ENCODE assay signal across 16 cellular contexts in the genomic region with DNA sequence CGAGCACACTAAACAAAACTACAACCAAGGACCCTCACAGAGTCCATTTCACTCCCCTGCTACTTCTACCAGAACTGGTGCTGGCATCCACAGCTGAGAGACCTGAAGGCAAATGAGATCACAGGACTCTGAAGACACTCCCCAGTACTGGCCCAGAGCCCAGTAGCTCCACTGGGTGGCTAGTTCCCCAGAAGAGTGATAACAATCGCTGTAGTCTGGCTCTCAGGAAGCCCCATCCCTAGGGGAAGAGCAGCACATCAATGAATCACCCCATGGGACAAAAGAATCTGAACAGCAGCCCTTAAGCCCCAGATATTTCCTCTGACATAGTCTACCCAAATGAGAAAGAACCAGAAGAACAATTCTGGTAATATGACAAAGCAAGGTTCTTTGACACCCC.
DNase-seq lines count a peak whose midpoint lies in the region; ATAC-seq and TF ChIP-seq lines count a peak whose summit lies in the region.
"Had no signal": no experiment of that assay in that cellular context is flagged by ENCODE, and none has a peak within 500 bp of the region (broad histone marks: within the 10 kb centered on the region; RNA-seq: fewer than 3 reads in every experiment).

No MANE protein-coding gene starts in this region.

- no peak for TF ChIP-seq CTCF in epithelial cell of esophagus (IDR thresholded peaks at IDR 0.05; ENCODE audit: insufficient read depth, low read depth, low read length, missing control alignments)

- H3K27ac ChIP-seq in SJSA1: no peak overlapping the region
- H3K27ac ChIP-seq: KMS-11, upper lobe of right lung had no signal

- H3K27me3 ChIP-seq in SJSA1 (replicated peaks): no peaks in the 10 kb centered on the region
- H3K27me3 ChIP-seq: upper lobe of right lung had no signal

- no peaks in the 10 kb centered on the region for H3K9me3 ChIP-seq in SJSA1 (replicated peaks)
- H3K9me3 ChIP-seq: upper lobe of right lung had no signal

- H3K36me3 ChIP-seq in SJSA1: no peaks in the 10 kb centered on the region
- H3K36me3 ChIP-seq: upper lobe of right lung had no signal

- H3K4me3 ChIP-seq in SJSA1 (no peak overlapping the region), epithelial cell of esophagus (ENCODE audit: low read length) (no peak overlapping the region)
- H3K4me3 ChIP-seq: GM12878, upper lobe of right lung had no signal

- peak; percentile 12 for DNase-seq in GM04504 (ENCODE audit: low read depth)
- peak; percentile 6 to 43 for DNase-seq in SJSA1 (ENCODE audit: low read depth in 1 of 2, low spot score in 2 of 2)
- peak; percentile 79 for DNase-seq in epithelial cell of esophagus (ENCODE audit: low read depth)
- peak; percentile 24 for DNase-seq in renal cortical epithelial cell (ENCODE audit: low read depth)
- no peak for DNase-seq in stimulated activated CD4-positive, alpha-beta T cell treated with anti-CD3 and anti-CD28 coated beads, Interleukin-4, amount 100 ng/mL, for 4 hours
- no peak for DNase-seq in NCI-H2107 (lab: John Stamatoyannopoulos, UW)
- DNase-seq: activated CD4-positive, alpha-beta T cell treated with anti-CD3 and anti-CD28 coated beads for 1 hour; activated naive CD4-positive, alpha-beta T cell; DMS153; NCI-H524; nucleus accumbens; stimulated activated naive B cell treated with anti-CD40 and anti-IgM and Interleukin-4, amounts not matched to agents 10 μg/mL and 1 μg/mL and 100 μg/mL, for 72 hours; upper lobe of right lung had no signal

- H3K4me1 ChIP-seq in SJSA1 (replicated peaks): no peaks in the 10 kb centered on the region
- H3K4me1 ChIP-seq: upper lobe of right lung had no signal

- ATAC-seq in GM18868 (IDR thresholded peaks at IDR 0.05; ENCODE audit: unreplicated experiment): no peak
- ATAC-seq: GM12878; stimulated activated naive B cell treated with anti-CD40 and anti-IgM and Interleukin-4, amounts not matched to agents 10 μg/mL and 1 μg/mL and 100 μg/mL, for 72 hours; upper lobe of right lung had no signal

Comparison
In these comparisons a context has a peak if more than half of its experiments do, and no peak if none do; other contexts are left out.
1. DNase-seq: peak in GM04504 (single experiment), SJSA1 (2 of 2), epithelial cell of esophagus (single experiment) and renal cortical epithelial cell (single experiment); none in stimulated activated CD4-positive, alpha-beta T cell treated with anti-CD3 and anti-CD28 coated beads, Interleukin-4, amount 100 ng/mL, for 4 hours (0 of 2) and NCI-H2107 (single experiment).